Comparison of ENCODE assay signal across 8 cellular contexts in the genomic region with DNA sequence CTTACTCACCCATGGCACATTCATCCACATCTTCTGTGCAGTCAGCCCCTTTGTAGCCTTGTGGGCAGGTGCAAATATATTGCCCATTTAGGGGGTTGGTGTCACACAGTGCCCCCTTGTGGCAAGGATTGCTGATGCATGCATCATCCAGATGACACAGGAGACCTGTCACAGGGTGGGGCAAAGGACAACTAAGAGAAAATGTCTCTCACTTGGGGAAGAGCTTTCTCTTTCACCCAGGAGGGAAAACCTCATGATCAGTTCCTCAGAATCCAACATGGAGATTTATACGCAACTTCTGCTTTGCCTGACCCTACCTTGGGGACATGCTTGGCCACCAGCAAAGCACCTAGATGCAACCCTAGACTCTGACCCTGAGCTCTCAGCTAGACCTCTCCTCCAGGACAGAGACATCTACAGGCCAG.
A peak's percentile ranks its signal among the peaks of the same experiment; 100 is the strongest.
DNase-seq lines count a peak whose midpoint lies in the region; ATAC-seq and TF ChIP-seq lines count a peak whose summit lies in the region.

No MANE protein-coding gene starts in this region.

- no peaks in the 10 kb centered on the region for H3K27me3 Mint-ChIP-seq in activated T-cell treated with anti-CD3 and anti-CD28 coated beads, Interleukin-2, amount 50 U/mL, for 4 hours (ENCODE audit: low read depth)

- TF ChIP-seq EP300 in ovary (IDR thresholded peaks at IDR 0.05), result no peak

- in situ Hi-C loops in Panc1 (cut with HindIII; ENCODE audit: low pct_unique_long_range_greater_than_20kb, low sequenced_read_pairs), result no loop called here

- ATAC-seq in HG03039 (IDR thresholded peaks at IDR 0.05; ENCODE audit: unreplicated experiment), result peak; percentile 89
- peak; percentile 90 for ATAC-seq in Panc1
- ATAC-seq in activated T-cell treated with anti-CD3 and anti-CD28 coated beads, Interleukin-2, amount 50 U/mL, for 4 hours, result peak; percentile 97 to 99
- ATAC-seq in foreskin keratinocyte, result peak; percentile 91

- TF ChIP-seq POLR2A in ovary (IDR thresholded peaks at IDR 0.05), result no peak

- H3K27me3 ChIP-seq in Panc1 (ENCODE audit: control insufficient read depth, insufficient read depth, low read length), result no peaks in the 10 kb centered on the region
- no peaks in the 10 kb centered on the region for H3K27me3 ChIP-seq in foreskin keratinocyte
- no peaks in the 10 kb centered on the region for H3K27me3 ChIP-seq in ovary

- H3K9me3 Mint-ChIP-seq in activated T-cell treated with anti-CD3 and anti-CD28 coated beads, Interleukin-2, amount 50 U/mL, for 4 hours, result no peaks in the 10 kb centered on the region

- no peak overlapping the region for H3K4me3 Mint-ChIP-seq in activated T-cell treated with anti-CD3 and anti-CD28 coated beads, Interleukin-2, amount 50 U/mL, for 4 hours

- H3K36me3 Mint-ChIP-seq in activated T-cell treated with anti-CD3 and anti-CD28 coated beads, Interleukin-2, amount 50 U/mL, for 4 hours (ENCODE audit: insufficient read depth), result peaks cover 49% of the 10 kb centered on the region

- WGBS in ovary, 3 donors, result 89 to 100% (median 98%) methylated on average over 1 of the region's 1 CpG

- H3K9me3 ChIP-seq in Panc1 (ENCODE audit: control insufficient read depth, insufficient read depth, low read depth, low read length) (no peaks in the 10 kb centered on the region), ovary (no peaks in the 10 kb centered on the region)

- peaks cover 6% of the 10 kb centered on the region for H3K4me1 Mint-ChIP-seq in activated T-cell treated with anti-CD3 and anti-CD28 coated beads, Interleukin-2, amount 50 U/mL, for 4 hours (ENCODE audit: low read depth)

- H3K36me3 ChIP-seq in Panc1 (ENCODE audit: control insufficient read depth, insufficient read depth, low read length), result peaks cover 40% of the 10 kb centered on the region
- no peaks in the 10 kb centered on the region for H3K36me3 ChIP-seq in ovary

- no peak overlapping the region for H3K27ac ChIP-seq in 22Rv1
- no peak overlapping the region for H3K27ac ChIP-seq in Panc1 (ENCODE audit: low read length)
- H3K27ac ChIP-seq in foreskin keratinocyte, result no peak overlapping the region
- no peak overlapping the region for H3K27ac ChIP-seq in ovary

- peak; percentile 92 for TF ChIP-seq CTCF in 22Rv1 (IDR thresholded peaks at IDR 0.05)
- TF ChIP-seq CTCF in GM12875 (IDR thresholded peaks at IDR 0.05; ENCODE audit: borderline replicate concordance, insufficient read depth, low read depth, low read length), result peak; percentile 70
- TF ChIP-seq CTCF in Panc1 (IDR thresholded peaks at IDR 0.05), result peak; percentile 94
- peak; percentile 80 for TF ChIP-seq CTCF in foreskin keratinocyte (conservative IDR thresholded peaks at IDR 0.05)
- no peak for TF ChIP-seq CTCF in ovary (IDR thresholded peaks at IDR 0.05)

- CTCF ChIA-PET in Panc1 (lab: Charles Lee), result no interaction called here

- POLR2A ChIA-PET in Panc1 (lab: Charles Lee), result no interaction called here

- no TSS peak for BruUV-seq in Panc1 (replicated peaks; lab: Mats Ljungman, UMichigan)

- no peak overlapping the region for H3K4me3 ChIP-seq in GM12875 (ENCODE audit: low read depth, low read length)
- H3K4me3 ChIP-seq in Panc1 (ENCODE audit: low read depth in 2 of 2, low read length in 2 of 2), result no peak overlapping the region
- H3K4me3 ChIP-seq in ovary, result no peak overlapping the region

- intact Hi-C loops in Panc1 (cut with micrococcal nuclease; ENCODE audit: unreplicated experiment), result no loop called here
- intact Hi-C loops in ovary (cut with DNase I), result no loop called here

- no peaks in the 10 kb centered on the region for H3K4me1 ChIP-seq in Panc1 (ENCODE audit: control insufficient read depth, insufficient read depth, low read length)
- no peaks in the 10 kb centered on the region for H3K4me1 ChIP-seq in foreskin keratinocyte
- peaks cover 17% of the 10 kb centered on the region for H3K4me1 ChIP-seq in ovary (ENCODE audit: insufficient read depth)

- DNase-seq in Panc1 (ENCODE audit: low read depth, low spot score) (peak; percentile 59), foreskin keratinocyte (peak; percentile 33 to 54), renal cortical epithelial cell (ENCODE audit: low read depth) (peak; percentile 50), ovary (no peak)
- DNase-seq in activated T-cell treated with anti-CD3 and anti-CD28 coated beads, Interleukin-2, amount 50 U/mL, for 4 hours, result peak; percentile 76

Comparison
In these comparisons a context has a peak if more than half of its experiments do, and no peak if none do; other contexts are left out.
1. CTCF ChIP-seq: peak in 22Rv1 (single experiment), GM12875 (single experiment), Panc1 (single experiment) and foreskin keratinocyte (single experiment); none in ovary (0 of 3).
2. DNase-seq: peak in Panc1 (single experiment), activated T-cell treated with anti-CD3 and anti-CD28 coated beads, Interleukin-2, amount 50 U/mL, for 4 hours (single experiment), foreskin keratinocyte (2 of 2) and renal cortical epithelial cell (single experiment); none in ovary (0 of 5).
3. Peak in every context shown above with its lines, with median percentiles within 50 percentile points of each other: ATAC-seq.